Comparison of ENCODE assay signal across 19 cellular contexts in genomic region chr3:30455840-30456239, GRCh38.
DNase-seq lines count a peak whose midpoint lies in the region; ATAC-seq and TF ChIP-seq lines count a peak whose summit lies in the region.
"Had no signal": no experiment of that assay in that cellular context is flagged by ENCODE, and none has a peak within 500 bp of the region (broad histone marks: within the 10 kb centered on the region; RNA-seq: fewer than 3 reads in every experiment).

No MANE protein-coding gene starts in this region.

- H3K27ac ChIP-seq in heart left ventricle (peak overlapping the region in 7 of 12 donors; percentile 24 to 74 (median 41)), muscle layer of duodenum (ENCODE audit: low read length) (peak overlapping the region; percentile 67), thoracic aorta (peak overlapping the region in 1 of 2 donors; percentile 62), colonic mucosa (no peak overlapping the region), Karpas-422 (ENCODE audit: low read length) (no peak overlapping the region)
- H3K27ac ChIP-seq: PC-9 had no signal

- no peak overlapping the region for H3K9ac ChIP-seq in colonic mucosa (ENCODE audit: low read depth in 2 of 2, low read length in 2 of 2)
- no peak overlapping the region for H3K9ac ChIP-seq in Karpas-422 (ENCODE audit: low read length)

- H3K4me3 ChIP-seq in heart left ventricle, result no peak overlapping the region
- no peak overlapping the region for H3K4me3 ChIP-seq in muscle layer of duodenum (ENCODE audit: low read depth in 1 of 2, low read length in 2 of 2)
- no peak overlapping the region for H3K4me3 ChIP-seq in thoracic aorta
- no peak overlapping the region for H3K4me3 ChIP-seq in colonic mucosa
- no peak overlapping the region for H3K4me3 ChIP-seq in Karpas-422 (ENCODE audit: low read length)
- H3K4me3 ChIP-seq: PC-9 had no signal

- TF ChIP-seq CTCF in heart left ventricle (IDR thresholded peaks at IDR 0.05) (no peak), thoracic aorta (IDR thresholded peaks at IDR 0.05) (no peak), colonic mucosa (IDR thresholded peaks at IDR 0.05) (no peak)

- TF ChIP-seq POLR2A in heart left ventricle (IDR thresholded peaks at IDR 0.05), result no peak

- peak; percentile 58 for DNase-seq in amniotic epithelial cell (ENCODE audit: low read depth)
- peak in 2 of 5 donors; percentile 31 to 43 for DNase-seq in heart left ventricle
- DNase-seq in thoracic aorta (ENCODE audit: low spot score), result peak; percentile 11
- DNase-seq in colonic mucosa, result no peak
- no peak for DNase-seq in activated naive CD4-positive, alpha-beta T cell treated with anti-CD3 and anti-CD28 coated beads, Interleukin-2, amount 50 U/mL, for 16 hours
- no peak for DNase-seq in Karpas-422
- DNase-seq: activated B cell treated with CpG ODN at 0.5 μM for 24 hours; activated CD8-positive, alpha-beta memory T cell treated with anti-CD3 and anti-CD28 coated beads for 24 hours; DMS79; effector memory CD8-positive, alpha-beta T cell; foreskin fibroblast; HFFc6; NCI-H1417 treated with DMSO at 0.1 percent for 48 hours; NCI-H82; PC-9; posterior cingulate gyrus; stimulated activated CD4-positive, alpha-beta T cell treated with anti-CD3 and anti-CD28 coated beads, Interleukin-12 subunit alpha, Interleukin-12 subunit beta, amount 100 ng/mL, for 4 hours had no signal

- no peak overlapping the region for H2AFZ ChIP-seq in Karpas-422 (ENCODE audit: low read length)
- H2AFZ ChIP-seq: PC-9 had no signal

- H3K79me2 ChIP-seq in Karpas-422 (ENCODE audit: low read length), result no peaks in the 10 kb centered on the region

- peak in 3 of 4 donors; percentile 17 to 57 (median 38) for ATAC-seq in heart left ventricle
- peak; percentile 46 for ATAC-seq in thoracic aorta (ENCODE audit: insufficient number of reproducible peaks, low FRiP score, low read depth)
- no peak for ATAC-seq in HG02642 (IDR thresholded peaks at IDR 0.05; ENCODE audit: poor library complexity, unreplicated experiment)
- ATAC-seq: effector memory CD8-positive, alpha-beta T cell had no signal

- no peaks in the 10 kb centered on the region for H3K9me2 ChIP-seq in Karpas-422 (replicated peaks; ENCODE audit: insufficient read depth, low read length)

- H3K27me3 ChIP-seq in heart left ventricle (no peaks in the 10 kb centered on the region), muscle layer of duodenum (ENCODE audit: low read depth, low read length) (no peaks in the 10 kb centered on the region), thoracic aorta (replicated peaks; ENCODE audit: insufficient read depth) (no peaks in the 10 kb centered on the region), colonic mucosa (no peaks in the 10 kb centered on the region), Karpas-422 (ENCODE audit: low read length) (no peaks in the 10 kb centered on the region)

- intact Hi-C loops in heart left ventricle (cut with DNase I), result no loop called here
- intact Hi-C loops in colonic mucosa (cut with DNase I), result no loop called here

- H3K4me2 ChIP-seq in Karpas-422 (ENCODE audit: low read depth, low read length, poor library complexity, severe bottlenecking), result no peak overlapping the region
- H3K4me2 ChIP-seq: PC-9 had no signal

- H3K36me3 ChIP-seq in heart left ventricle, result no peaks in the 10 kb centered on the region
- no peaks in the 10 kb centered on the region for H3K36me3 ChIP-seq in muscle layer of duodenum (ENCODE audit: control insufficient read depth in 1 of 2, insufficient read depth in 2 of 2, low read length in 2 of 2)
- H3K36me3 ChIP-seq in thoracic aorta, result no peaks in the 10 kb centered on the region
- H3K36me3 ChIP-seq in colonic mucosa, result no peaks in the 10 kb centered on the region
- H3K36me3 ChIP-seq in Karpas-422 (ENCODE audit: insufficient read depth, low read length), result no peaks in the 10 kb centered on the region

- WGBS in heart left ventricle, 4 donors, result 53 to 61% (median 57%) methylated on average over 3 of the region's 3 CpGs

- no peaks in the 10 kb centered on the region for H4K20me1 ChIP-seq in Karpas-422 (ENCODE audit: insufficient read depth, low read depth, low read length)

- peaks cover 0 to 42% (median 6%) of the 10 kb centered on the region in 12 donors for H3K9me3 ChIP-seq in heart left ventricle
- no peaks in the 10 kb centered on the region for H3K9me3 ChIP-seq in muscle layer of duodenum (ENCODE audit: control insufficient read depth in 1 of 2, low read length in 2 of 2)
- H3K9me3 ChIP-seq in thoracic aorta, result no peaks in the 10 kb centered on the region
- H3K9me3 ChIP-seq in colonic mucosa, result no peaks in the 10 kb centered on the region
- H3K9me3 ChIP-seq in Karpas-422 (ENCODE audit: low read length), result peaks cover 13% of the 10 kb centered on the region

- peaks cover 0 to 29% (median 6%) of the 10 kb centered on the region in 12 donors for H3K4me1 ChIP-seq in heart left ventricle
- H3K4me1 ChIP-seq in muscle layer of duodenum (ENCODE audit: control insufficient read depth in 1 of 2, insufficient read depth in 2 of 2, low read length in 2 of 2), result peaks cover 0 to 4% of the 10 kb centered on the region in 2 donors
- peaks cover 14 to 21% of the 10 kb centered on the region in 2 donors for H3K4me1 ChIP-seq in thoracic aorta (ENCODE audit: control insufficient read depth in 1 of 2, low read depth in 2 of 2)
- no peaks in the 10 kb centered on the region for H3K4me1 ChIP-seq in colonic mucosa
- H3K4me1 ChIP-seq in Karpas-422 (ENCODE audit: low read length), result no peaks in the 10 kb centered on the region

Comparison
In these comparisons a context has a peak if more than half of its experiments do, and no peak if none do; other contexts are left out.
1. DNase-seq: peak in amniotic epithelial cell (single experiment) and thoracic aorta (single experiment); none in colonic mucosa (single experiment), activated naive CD4-positive, alpha-beta T cell treated with anti-CD3 and anti-CD28 coated beads, Interleukin-2, amount 50 U/mL, for 16 hours (single experiment) and Karpas-422 (single experiment).
2. H3K27ac ChIP-seq: peak in heart left ventricle (7 of 12) and muscle layer of duodenum (single experiment); none in colonic mucosa (single experiment) and Karpas-422 (single experiment).